9 cellular contexts compared by ENCODE assay signal in genomic region chr4:6939761-6940743, GRCh38. TPM values are rescaled to one million over a fixed set of nuclear protein-coding genes. Genes with fewer than 3 reads are reported as not detected.
DNase-seq lines count a peak whose midpoint lies in the region; ATAC-seq, FAIRE-seq and TF ChIP-seq lines count a peak whose summit lies in the region.
"Had no signal": no experiment of that assay in that cellular context is flagged by ENCODE, and none has a peak within 500 bp of the region (broad histone marks: within the 10 kb centered on the region; RNA-seq: fewer than 3 reads in every experiment).

No MANE protein-coding gene starts in this region.

- no peaks in the 10 kb centered on the region for H3K27me3 Mint-ChIP-seq in T-helper 2 cell treated with Interferon-gamma antibody and Interleukin-4, amounts not matched to agents 5 μg/mL and 100 μg/mL, for 36 hours (ENCODE audit: low read depth)
- H3K27me3 Mint-ChIP-seq in stimulated activated memory B cell treated with anti-CD40 and anti-IgM and Interleukin-4, amounts not matched to agents 10 μg/mL and 1 μg/mL and 100 μg/mL, for 72 hours: no peaks in the 10 kb centered on the region
- H3K27me3 Mint-ChIP-seq in chondrocyte (ENCODE audit: low read depth): no peaks in the 10 kb centered on the region

- TF ChIP-seq POLR2A in K562 (conservative IDR thresholded peaks at IDR 0.05): no peak

- CTCF ChIA-PET in K562 (lab: Yijun Ruan, JAX; ENCODE audit: low intra/inter-chr PET ratio): no interaction called here

- no TSS peak for BruUV-seq in K562 (replicated peaks; lab: Mats Ljungman, UMichigan)

- peak overlapping the region; percentile 33 for H3K27ac Mint-ChIP-seq in T-helper 2 cell treated with Interferon-gamma antibody and Interleukin-4, amounts not matched to agents 5 μg/mL and 100 μg/mL, for 36 hours
- peak overlapping the region; percentile 69 for H3K27ac Mint-ChIP-seq in stimulated activated memory B cell treated with anti-CD40 and anti-IgM and Interleukin-4, amounts not matched to agents 10 μg/mL and 1 μg/mL and 100 μg/mL, for 72 hours
- no peak overlapping the region for H3K27ac Mint-ChIP-seq in chondrocyte (ENCODE audit: unreplicated experiment)

- H3K79me2 ChIP-seq in K562 (ENCODE audit: control insufficient read depth, insufficient read depth, low read length): peaks cover 78% of the 10 kb centered on the region

- no peak for DNase-seq in T-helper 2 cell treated with Interferon-gamma antibody and Interleukin-4, amounts not matched to agents 5 μg/mL and 100 μg/mL, for 36 hours (ENCODE audit: low spot score)
- DNase-seq in T-helper 2 cell (no peak), LHCN-M2 (ENCODE audit: low read depth) (peak; percentile 39), K562 (ENCODE audit: extremely low read depth in 1 of 4, low spot score in 3 of 4) (peak; percentile 33 to 56 (median 41)), NCI-H1436 (lab: John Stamatoyannopoulos, UW) (no peak), chondrocyte (ENCODE audit: low spot score) (no peak), dermis blood vessel endothelial cell (no peak)

- H3K4me2 ChIP-seq in K562 (ENCODE audit: insufficient read depth, low read length): no peak overlapping the region
- H3K4me2 ChIP-seq: A549 had no signal

- FAIRE-seq in K562 (lab: Jason Lieb, UNC): no peak
- FAIRE-seq: A549 had no signal

- POLR2A ChIA-PET in K562 (lab: Yijun Ruan, JAX): interaction anchor here (0.6 kb wide), 1 partner anchor 14 kb away, joined by 3 read pairs; no protein-coding TSS in a partner anchor

- H3K36me3 ChIP-seq in K562 (ENCODE audit: control insufficient read depth, insufficient read depth, low read length): peaks cover 64% of the 10 kb centered on the region; the same call in 1 of the 3 replicates

- TF ChIP-seq EP300 in K562 (IDR thresholded peaks at IDR 0.05; ENCODE audit: low read length): no peak

- peak overlapping the region; percentile 22 for H3K4me3 Mint-ChIP-seq in T-helper 2 cell treated with Interferon-gamma antibody and Interleukin-4, amounts not matched to agents 5 μg/mL and 100 μg/mL, for 36 hours
- peak overlapping the region; percentile 13 for H3K4me3 Mint-ChIP-seq in stimulated activated memory B cell treated with anti-CD40 and anti-IgM and Interleukin-4, amounts not matched to agents 10 μg/mL and 1 μg/mL and 100 μg/mL, for 72 hours
- H3K4me3 Mint-ChIP-seq in chondrocyte (ENCODE audit: unreplicated experiment): no peak overlapping the region

- peaks cover 10% of the 10 kb centered on the region for H3K9me1 ChIP-seq in K562 (ENCODE audit: control insufficient read depth, insufficient read depth, low read length)

- no peaks in the 10 kb centered on the region for H3K27me3 ChIP-seq in K562 (ENCODE audit: control insufficient read depth in 2 of 2, insufficient read depth in 2 of 2, low read length in 2 of 2)

- no peak for TF ChIP-seq RAD21 in K562 (CRISPR knock-in tag; conservative IDR thresholded peaks at IDR 0.05 in 1 of 2, IDR thresholded peaks at IDR 0.05 in 1 of 2)

- no peaks in the 10 kb centered on the region for H3K9me3 ChIP-seq in K562 (replicated peaks; ENCODE audit: control insufficient read depth, insufficient read depth, low read depth, low read length)
- H3K9me3 ChIP-seq: A549 had no signal

- H3K9ac ChIP-seq in K562 (ENCODE audit: insufficient read depth in 1 of 2, low read depth in 2 of 2, low read length in 2 of 2): peak overlapping the region in 1 of 2 experiments; percentile 26; a peak in 1 of 4 replicates

- H3K27ac ChIP-seq in K562 (ENCODE audit: extremely low read depth, low read depth, low read length): no peak overlapping the region

- H3K36me3 Mint-ChIP-seq in T-helper 2 cell treated with Interferon-gamma antibody and Interleukin-4, amounts not matched to agents 5 μg/mL and 100 μg/mL, for 36 hours (ENCODE audit: low read depth): peaks cover 19% of the 10 kb centered on the region
- H3K36me3 Mint-ChIP-seq in stimulated activated memory B cell treated with anti-CD40 and anti-IgM and Interleukin-4, amounts not matched to agents 10 μg/mL and 1 μg/mL and 100 μg/mL, for 72 hours: peaks cover 30% of the 10 kb centered on the region
- peaks cover 1% of the 10 kb centered on the region for H3K36me3 Mint-ChIP-seq in chondrocyte (ENCODE audit: low read depth)

- H2AFZ ChIP-seq in K562 (ENCODE audit: low read depth, low read length): no peak overlapping the region

- peaks cover 67% of the 10 kb centered on the region for H4K20me1 ChIP-seq in K562 (replicated peaks; ENCODE audit: control insufficient read depth, insufficient read depth, low read length)

- TF ChIP-seq CTCF in K562 (IDR thresholded peaks at IDR 0.05 in 2 of 3, conservative IDR thresholded peaks at IDR 0.05 in 1 of 3; ENCODE audit: insufficient read depth in 2 of 3, low read depth in 1 of 3, low read length in 3 of 3) (no peak), chondrocyte (IDR thresholded peaks at IDR 0.05) (no peak)

- in situ Hi-C loops in K562 (cut with MboI): no loop called here

- ATAC-seq in K562: peak; percentile 42
- peak; percentile 64 for ATAC-seq in stimulated activated memory B cell treated with anti-CD40 and anti-IgM and Interleukin-4, amounts not matched to agents 10 μg/mL and 1 μg/mL and 100 μg/mL, for 72 hours
- ATAC-seq: A549 had no signal

- H3K4me1 Mint-ChIP-seq in T-helper 2 cell treated with Interferon-gamma antibody and Interleukin-4, amounts not matched to agents 5 μg/mL and 100 μg/mL, for 36 hours (ENCODE audit: low read depth): peaks cover 36% of the 10 kb centered on the region
- H3K4me1 Mint-ChIP-seq in stimulated activated memory B cell treated with anti-CD40 and anti-IgM and Interleukin-4, amounts not matched to agents 10 μg/mL and 1 μg/mL and 100 μg/mL, for 72 hours: peaks cover 84% of the 10 kb centered on the region
- peaks cover 41% of the 10 kb centered on the region for H3K4me1 Mint-ChIP-seq in chondrocyte (ENCODE audit: low read depth)

- intact Hi-C loops in K562 (cut with micrococcal nuclease): no loop called here

- H3K4me3 ChIP-seq in K562: no peak overlapping the region
- H3K4me3 ChIP-seq: A549 had no signal

- H3K9me3 Mint-ChIP-seq in T-helper 2 cell treated with Interferon-gamma antibody and Interleukin-4, amounts not matched to agents 5 μg/mL and 100 μg/mL, for 36 hours: no peaks in the 10 kb centered on the region
- peaks cover 2% of the 10 kb centered on the region for H3K9me3 Mint-ChIP-seq in stimulated activated memory B cell treated with anti-CD40 and anti-IgM and Interleukin-4, amounts not matched to agents 10 μg/mL and 1 μg/mL and 100 μg/mL, for 72 hours
- H3K9me3 Mint-ChIP-seq in chondrocyte (ENCODE audit: low read depth): no peaks in the 10 kb centered on the region

- 76% methylated on average over 18 of the region's 24 CpGs for WGBS in K562 (ENCODE audit: insufficient coverage, low coverage, missing lambda C conversion rate)

- H3K4me1 ChIP-seq in K562 (replicated peaks in 1 of 2; ENCODE audit: control insufficient read depth in 2 of 2, insufficient read depth in 2 of 2, low read length in 2 of 2): peaks cover 36 to 56% of the 10 kb centered on the region in 2 experiments

TF ChIP-seq in K562, 482 proteins besides CTCF, POLR2A, EP300 and RAD21:
- TF ChIP-seq TAF7 (tag; IDR thresholded peaks at IDR 0.05) (no peak), CREB3L1 (IDR thresholded peaks at IDR 0.05; ENCODE audit: borderline replicate concordance, low read depth) (no peak), IRF1 (CRISPR knock-in tag; IDR thresholded peaks at IDR 0.05; ENCODE audit: borderline replicate concordance) (no peak), RBM17 (IDR thresholded peaks at IDR 0.05; ENCODE audit: borderline replicate concordance, low read depth, low read length) (no peak), RHOXF2B (CRISPR knock-in tag; conservative IDR thresholded peaks at IDR 0.05) (no peak), HIVEP1 (CRISPR knock-in tag; IDR thresholded peaks at IDR 0.05) (no peak), ZKSCAN1 (IDR thresholded peaks at IDR 0.05; ENCODE audit: low read depth, low read length) (0 out of 2 replicates have a peak, but pooled peaks have one; percentile 43)
TF ChIP-seq in K562: peak in this region for 1.

RNA-seq across cellular contexts. Expression of gene TBC1D14, which starts 30.4 kb away (rescaled TPM):
- total RNA-seq in LHCN-M2 (2014; rRNA removed) (46.1 and 51.9 TPM in 2 replicates), K562 (2014; rRNA removed) (50.2 and 54.4 TPM in 2 replicates), K562 (2014; rRNA removed; fragmentation: Illumina TruSeq; extraction: Trizol) (44.8 and 45.5 TPM in 2 replicates), K562 (2015; rRNA removed; fragmentation: Illumina TruSeq; extraction: Trizol) (55.8 and 57.7 TPM in 2 replicates), K562 (2021) (55.4 and 59.6 TPM in 2 replicates), chondrocyte (24.2 to 29.1 TPM (median 25.2 TPM) in 3 replicates), dermis blood vessel endothelial cell (28.2 and 30.0 TPM in 2 replicates)
- polyA plus RNA-seq in LHCN-M2 (2012): 18.3 TPM
- 61.0 and 70.3 TPM in 2 replicates for total RNA-seq in K562 (2011; cell fraction: chromatin; rRNA removed; ENCODE audit: low replicate concordance)
- total RNA-seq in K562 (2011; cell fraction: nucleolus; rRNA removed): 50.4 and 54.0 TPM in 2 replicates
- 45.9 and 49.3 TPM in 2 replicates for total RNA-seq in K562 (2011; cell fraction: nucleoplasm; rRNA removed)
- polyA plus RNA-seq in K562 (2011; rRNA removed) (31.4 and 41.2 TPM in 2 replicates), K562 (2014; fragmentation: Illumina TruSeq; extraction: Trizol) (46.2 and 47.7 TPM in 2 replicates), K562 (2014; fragmentation: Nextera tagmentation; extraction: Ambion mirVana) (1 to 10 TPM; 2.1 to 2.7 TPM), K562 (2014; rRNA removed) (43.3 and 50.8 TPM in 2 replicates)
- 37.0 and 43.7 TPM in 2 replicates for polyA plus RNA-seq in K562 (2011; cell fraction: cytosol; rRNA removed)
- polyA plus RNA-seq in K562 (2011; cell fraction: nucleus; rRNA removed): 37.0 and 46.2 TPM in 2 replicates
- polyA plus RNA-seq in K562 (2012): 45.4 TPM in 2 replicates
- 51.1 and 64.3 TPM in 2 replicates for polyA minus RNA-seq in K562 (2011; rRNA and poly(A)+ RNA removed)
- 29.6 and 35.1 TPM in 2 replicates for polyA minus RNA-seq in K562 (2011; cell fraction: cytosol; rRNA and poly(A)+ RNA removed)
- polyA minus RNA-seq in K562 (2011; cell fraction: nucleus; rRNA and poly(A)+ RNA removed): 26.1 and 34.0 TPM in 2 replicates

Comparison
In these comparisons a context has a peak if more than half of its experiments do, and no peak if none do; other contexts are left out.
1. DNase-seq: peak in LHCN-M2 (single experiment) and K562 (4 of 4); none in T-helper 2 cell treated with Interferon-gamma antibody and Interleukin-4, amounts not matched to agents 5 μg/mL and 100 μg/mL, for 36 hours (single experiment), T-helper 2 cell (0 of 5), NCI-H1436 (single experiment), chondrocyte (single experiment) and dermis blood vessel endothelial cell (single experiment).